Comparison of ENCODE assay signal across 2 cellular contexts in the genomic region with DNA sequence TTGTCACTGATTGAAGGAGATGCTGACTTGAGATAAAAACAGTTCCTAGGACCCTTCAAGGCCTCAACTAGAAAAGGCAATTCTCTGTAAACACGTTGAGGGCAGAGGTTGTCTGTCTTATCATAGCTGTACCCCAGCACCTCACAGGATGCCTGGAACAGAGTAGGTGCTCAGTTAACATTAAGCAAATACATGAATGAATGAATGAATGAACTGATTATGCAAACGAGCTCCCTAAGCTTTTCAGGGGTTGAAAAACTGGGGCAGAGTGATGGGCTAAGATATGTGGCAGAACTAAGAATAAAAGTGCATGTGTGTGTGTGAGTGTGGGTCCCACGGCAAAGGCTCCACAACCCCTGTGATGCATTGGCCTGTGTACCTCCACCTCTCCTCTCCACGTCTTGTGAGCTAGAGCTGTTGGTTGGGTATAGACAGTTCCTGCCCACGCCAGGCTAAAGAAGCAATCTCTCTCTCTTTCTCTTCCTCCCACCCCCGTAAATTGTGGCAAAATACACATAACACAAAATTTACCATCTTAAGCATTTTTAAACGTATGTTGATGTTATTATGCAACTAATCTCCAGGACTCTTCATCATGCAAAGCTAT.
TF ChIP-seq lines count a peak whose summit lies in the region.

No MANE protein-coding gene starts in this region.

TF ChIP-seq in A549, 52 proteins besides CTCF, POLR2A, EP300 and RAD21:
- TF ChIP-seq, protein P1, sequence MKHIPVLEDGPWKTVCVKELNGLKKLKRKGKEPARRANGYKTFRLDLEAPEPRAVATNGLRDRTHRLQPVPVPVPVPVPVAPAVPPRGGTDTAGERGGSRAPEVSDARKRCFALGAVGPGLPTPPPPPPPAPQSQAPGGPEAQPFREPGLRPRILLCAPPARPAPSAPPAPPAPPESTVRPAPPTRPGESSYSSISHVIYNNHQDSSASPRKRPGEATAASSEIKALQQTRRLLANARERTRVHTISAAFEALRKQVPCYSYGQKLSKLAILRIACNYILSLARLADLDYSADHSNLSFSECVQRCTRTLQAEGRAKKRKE (CRISPR knock-in tag; IDR thresholded peaks at IDR 0.05; ENCODE audit: low read depth), result no peak
- TF ChIP-seq BHLHE40 (IDR thresholded peaks at IDR 0.05; ENCODE audit: low read depth, low read length) (no peak), ZNF302 (CRISPR knock-in tag; IDR thresholded peaks at IDR 0.05) (no peak), KDM5A (IDR thresholded peaks at IDR 0.05) (no peak), GATA3 (IDR thresholded peaks at IDR 0.05; ENCODE audit: borderline replicate concordance) (no peak), JUNB (IDR thresholded peaks at IDR 0.05) (no peak), CHD4 (IDR thresholded peaks at IDR 0.05; ENCODE audit: borderline replicate concordance) (no peak), CBX2 (IDR thresholded peaks at IDR 0.05; ENCODE audit: borderline replicate concordance, low read depth) (no peak), FOSB (CRISPR knock-in tag; IDR thresholded peaks at IDR 0.05) (no peak), POLR2AphosphoS2 (conservative IDR thresholded peaks at IDR 0.05; ENCODE audit: low read length) (no peak), ELK1 (IDR thresholded peaks at IDR 0.05; ENCODE audit: low read depth, low read length) (no peak), MAFK (IDR thresholded peaks at IDR 0.05; ENCODE audit: partially characterized antibody) (no peak), RCOR1 (IDR thresholded peaks at IDR 0.05; ENCODE audit: low read depth, low read length) (no peak), ZC3H11A (IDR thresholded peaks at IDR 0.05) (no peak), EHMT2 (IDR thresholded peaks at IDR 0.05; ENCODE audit: low read depth) (no peak)
- TF ChIP-seq, protein P2, sequence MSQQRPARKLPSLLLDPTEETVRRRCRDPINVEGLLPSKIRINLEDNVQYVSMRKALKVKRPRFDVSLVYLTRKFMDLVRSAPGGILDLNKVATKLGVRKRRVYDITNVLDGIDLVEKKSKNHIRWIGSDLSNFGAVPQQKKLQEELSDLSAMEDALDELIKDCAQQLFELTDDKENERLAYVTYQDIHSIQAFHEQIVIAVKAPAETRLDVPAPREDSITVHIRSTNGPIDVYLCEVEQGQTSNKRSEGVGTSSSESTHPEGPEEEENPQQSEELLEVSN (IDR thresholded peaks at IDR 0.05; ENCODE audit: borderline replicate concordance, low read depth), result no peak

TF ChIP-seq in H1, 55 proteins besides CTCF, POLR2A, EP300 and RAD21:
- no peak for TF ChIP-seq SP2 (IDR thresholded peaks at IDR 0.05; ENCODE audit: low read length)
